Comparison of ENCODE assay signal across 1 cellular context in genomic region chr2:205954707-205955106, GRCh38.
TF ChIP-seq lines count a peak whose summit lies in the region.

No MANE protein-coding gene starts in this region.

TF ChIP-seq in HepG2, 621 proteins besides CTCF, POLR2A, EP300 and RAD21 (continued from another document):
- TF ChIP-seq ZNF512 (CRISPR knock-in tag; IDR thresholded peaks at IDR 0.05) = no peak
- no peak for TF ChIP-seq ZNF329 (CRISPR knock-in tag; IDR thresholded peaks at IDR 0.05; ENCODE audit: low read depth)
- TF ChIP-seq, protein P1, sequence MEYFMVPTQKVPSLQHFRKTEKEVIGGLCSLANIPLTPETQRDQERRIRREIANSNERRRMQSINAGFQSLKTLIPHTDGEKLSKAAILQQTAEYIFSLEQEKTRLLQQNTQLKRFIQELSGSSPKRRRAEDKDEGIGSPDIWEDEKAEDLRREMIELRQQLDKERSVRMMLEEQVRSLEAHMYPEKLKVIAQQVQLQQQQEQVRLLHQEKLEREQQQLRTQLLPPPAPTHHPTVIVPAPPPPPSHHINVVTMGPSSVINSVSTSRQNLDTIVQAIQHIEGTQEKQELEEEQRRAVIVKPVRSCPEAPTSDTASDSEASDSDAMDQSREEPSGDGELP (IDR thresholded peaks at IDR 0.05; ENCODE audit: borderline replicate concordance, low read depth) = peak; percentile 52; the same call in 1 of the 2 replicates
- TF ChIP-seq, protein P2, sequence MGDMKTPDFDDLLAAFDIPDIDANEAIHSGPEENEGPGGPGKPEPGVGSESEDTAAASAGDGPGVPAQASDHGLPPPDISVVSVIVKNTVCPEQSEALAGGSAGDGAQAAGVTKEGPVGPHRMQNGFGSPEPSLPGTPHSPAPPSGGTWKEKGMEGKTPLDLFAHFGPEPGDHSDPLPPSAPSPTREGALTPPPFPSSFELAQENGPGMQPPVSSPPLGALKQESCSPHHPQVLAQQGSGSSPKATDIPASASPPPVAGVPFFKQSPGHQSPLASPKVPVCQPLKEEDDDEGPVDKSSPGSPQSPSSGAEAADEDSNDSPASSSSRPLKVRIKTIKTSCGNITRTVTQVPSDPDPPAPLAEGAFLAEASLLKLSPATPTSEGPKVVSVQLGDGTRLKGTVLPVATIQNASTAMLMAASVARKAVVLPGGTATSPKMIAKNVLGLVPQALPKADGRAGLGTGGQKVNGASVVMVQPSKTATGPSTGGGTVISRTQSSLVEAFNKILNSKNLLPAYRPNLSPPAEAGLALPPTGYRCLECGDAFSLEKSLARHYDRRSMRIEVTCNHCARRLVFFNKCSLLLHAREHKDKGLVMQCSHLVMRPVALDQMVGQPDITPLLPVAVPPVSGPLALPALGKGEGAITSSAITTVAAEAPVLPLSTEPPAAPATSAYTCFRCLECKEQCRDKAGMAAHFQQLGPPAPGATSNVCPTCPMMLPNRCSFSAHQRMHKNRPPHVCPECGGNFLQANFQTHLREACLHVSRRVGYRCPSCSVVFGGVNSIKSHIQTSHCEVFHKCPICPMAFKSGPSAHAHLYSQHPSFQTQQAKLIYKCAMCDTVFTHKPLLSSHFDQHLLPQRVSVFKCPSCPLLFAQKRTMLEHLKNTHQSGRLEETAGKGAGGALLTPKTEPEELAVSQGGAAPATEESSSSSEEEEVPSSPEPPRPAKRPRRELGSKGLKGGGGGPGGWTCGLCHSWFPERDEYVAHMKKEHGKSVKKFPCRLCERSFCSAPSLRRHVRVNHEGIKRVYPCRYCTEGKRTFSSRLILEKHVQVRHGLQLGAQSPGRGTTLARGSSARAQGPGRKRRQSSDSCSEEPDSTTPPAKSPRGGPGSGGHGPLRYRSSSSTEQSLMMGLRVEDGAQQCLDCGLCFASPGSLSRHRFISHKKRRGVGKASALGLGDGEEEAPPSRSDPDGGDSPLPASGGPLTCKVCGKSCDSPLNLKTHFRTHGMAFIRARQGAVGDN (CRISPR knock-in tag; IDR thresholded peaks at IDR 0.05) = peak; percentile 45; the same call in 1 of the 2 replicates
- TF ChIP-seq ZNF333 (CRISPR knock-in tag; IDR thresholded peaks at IDR 0.05; ENCODE audit: borderline replicate concordance) = no peak
- no peak for TF ChIP-seq PAWR (CRISPR knock-in tag; IDR thresholded peaks at IDR 0.05; ENCODE audit: borderline replicate concordance)
- TF ChIP-seq, protein P3, sequence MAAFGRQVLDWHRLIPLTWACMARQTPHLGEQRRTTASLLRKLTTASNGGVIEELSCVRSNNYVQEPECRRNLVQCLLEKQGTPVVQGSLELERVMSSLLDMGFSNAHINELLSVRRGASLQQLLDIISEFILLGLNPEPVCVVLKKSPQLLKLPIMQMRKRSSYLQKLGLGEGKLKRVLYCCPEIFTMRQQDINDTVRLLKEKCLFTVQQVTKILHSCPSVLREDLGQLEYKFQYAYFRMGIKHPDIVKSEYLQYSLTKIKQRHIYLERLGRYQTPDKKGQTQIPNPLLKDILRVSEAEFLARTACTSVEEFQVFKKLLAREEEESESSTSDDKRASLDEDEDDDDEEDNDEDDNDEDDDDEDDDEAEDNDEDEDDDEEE (CRISPR knock-in tag; IDR thresholded peaks at IDR 0.05) = no peak
- peak; percentile 53 for TF ChIP-seq SAP130 (CRISPR knock-in tag; IDR thresholded peaks at IDR 0.05; ENCODE audit: low read depth)
- TF ChIP-seq, protein P4, sequence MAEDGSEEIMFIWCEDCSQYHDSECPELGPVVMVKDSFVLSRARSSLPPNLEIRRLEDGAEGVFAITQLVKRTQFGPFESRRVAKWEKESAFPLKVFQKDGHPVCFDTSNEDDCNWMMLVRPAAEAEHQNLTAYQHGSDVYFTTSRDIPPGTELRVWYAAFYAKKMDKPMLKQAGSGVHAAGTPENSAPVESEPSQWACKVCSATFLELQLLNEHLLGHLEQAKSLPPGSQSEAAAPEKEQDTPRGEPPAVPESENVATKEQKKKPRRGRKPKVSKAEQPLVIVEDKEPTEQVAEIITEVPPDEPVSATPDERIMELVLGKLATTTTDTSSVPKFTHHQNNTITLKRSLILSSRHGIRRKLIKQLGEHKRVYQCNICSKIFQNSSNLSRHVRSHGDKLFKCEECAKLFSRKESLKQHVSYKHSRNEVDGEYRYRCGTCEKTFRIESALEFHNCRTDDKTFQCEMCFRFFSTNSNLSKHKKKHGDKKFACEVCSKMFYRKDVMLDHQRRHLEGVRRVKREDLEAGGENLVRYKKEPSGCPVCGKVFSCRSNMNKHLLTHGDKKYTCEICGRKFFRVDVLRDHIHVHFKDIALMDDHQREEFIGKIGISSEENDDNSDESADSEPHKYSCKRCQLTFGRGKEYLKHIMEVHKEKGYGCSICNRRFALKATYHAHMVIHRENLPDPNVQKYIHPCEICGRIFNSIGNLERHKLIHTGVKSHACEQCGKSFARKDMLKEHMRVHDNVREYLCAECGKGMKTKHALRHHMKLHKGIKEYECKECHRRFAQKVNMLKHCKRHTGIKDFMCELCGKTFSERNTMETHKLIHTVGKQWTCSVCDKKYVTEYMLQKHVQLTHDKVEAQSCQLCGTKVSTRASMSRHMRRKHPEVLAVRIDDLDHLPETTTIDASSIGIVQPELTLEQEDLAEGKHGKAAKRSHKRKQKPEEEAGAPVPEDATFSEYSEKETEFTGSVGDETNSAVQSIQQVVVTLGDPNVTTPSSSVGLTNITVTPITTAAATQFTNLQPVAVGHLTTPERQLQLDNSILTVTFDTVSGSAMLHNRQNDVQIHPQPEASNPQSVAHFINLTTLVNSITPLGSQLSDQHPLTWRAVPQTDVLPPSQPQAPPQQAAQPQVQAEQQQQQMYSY (CRISPR knock-in tag; IDR thresholded peaks at IDR 0.05) = peak; percentile 83; the same call in 1 of the 2 replicates
- TF ChIP-seq, protein P5, sequence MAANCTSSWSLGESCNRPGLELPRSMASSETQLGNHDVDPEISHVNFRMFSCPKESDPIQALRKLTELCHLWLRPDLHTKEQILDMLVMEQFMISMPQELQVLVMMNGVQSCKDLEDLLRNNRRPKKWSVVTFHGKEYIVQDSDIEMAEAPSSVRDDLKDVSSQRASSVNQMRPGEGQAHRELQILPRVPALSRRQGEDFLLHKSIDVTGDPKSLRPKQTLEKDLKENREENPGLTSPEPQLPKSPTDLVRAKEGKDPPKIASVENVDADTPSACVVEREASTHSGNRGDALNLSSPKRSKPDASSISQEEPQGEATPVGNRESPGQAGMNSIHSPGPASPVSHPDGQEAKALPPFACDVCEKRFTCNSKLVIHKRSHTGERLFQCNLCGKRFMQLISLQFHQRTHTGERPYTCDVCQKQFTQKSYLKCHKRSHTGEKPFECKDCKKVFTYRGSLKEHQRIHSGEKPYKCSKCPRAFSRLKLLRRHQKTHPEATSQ (CRISPR knock-in tag; IDR thresholded peaks at IDR 0.05; ENCODE audit: borderline replicate concordance) = no peak
TF ChIP-seq in HepG2: peak in this region for 11.
